In the genomic region with DNA sequence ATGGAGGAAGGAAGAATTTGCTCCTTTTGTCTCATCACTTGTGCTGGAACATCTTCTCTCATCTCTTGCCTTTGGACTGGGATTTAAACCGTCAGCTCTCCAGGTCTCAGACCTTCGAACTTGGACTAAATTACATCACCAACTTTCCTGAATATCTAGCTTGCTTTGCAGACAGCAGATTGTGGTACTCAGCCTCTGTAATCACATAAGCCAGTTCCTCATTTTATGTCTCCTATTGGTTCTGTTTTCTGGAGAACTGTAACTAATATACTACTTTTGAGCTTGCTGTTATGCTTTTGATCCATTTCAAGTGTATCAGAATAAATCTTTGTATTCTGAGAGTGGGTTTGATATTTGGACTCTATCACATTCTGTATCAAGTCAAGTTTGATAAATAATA, we compare ENCODE assay signal across 21 cellular contexts.
"Had no signal": no experiment of that assay in that cellular context is flagged by ENCODE, and none has a peak within 500 bp of the region (broad histone marks: within the 10 kb centered on the region; RNA-seq: fewer than 3 reads in every experiment).

No MANE protein-coding gene starts in this region.

- H3K36me3 ChIP-seq: left ventricle myocardium inferior, lower lobe of right lung, spleen, tibial nerve, upper lobe of right lung, vagina had no signal

- H3K27me3 ChIP-seq: spleen, testis, tibial nerve, upper lobe of right lung, vagina had no signal

- H3K4me3 ChIP-seq: left ventricle myocardium inferior, lower lobe of right lung, spleen, testis, tibial nerve, upper lobe of right lung, vagina had no signal

- H3K4me3 Mint-ChIP-seq: immature natural killer cell; memory B cell; mesothelial cell of epicardium; natural killer cell; neural crest cell; stimulated activated memory B cell treated with anti-CD40 and anti-IgM and Interleukin-4, amounts not matched to agents 10 μg/mL and 1 μg/mL and 100 μg/mL, for 72 hours; stimulated activated naive CD8-positive, alpha-beta T cell treated with anti-CD3 and anti-CD28 coated beads, Interleukin-15, amount 100 ng/mL, for 72 hours had no signal

- H3K27me3 Mint-ChIP-seq: memory B cell; stimulated activated memory B cell treated with anti-CD40 and anti-IgM and Interleukin-4, amounts not matched to agents 10 μg/mL and 1 μg/mL and 100 μg/mL, for 72 hours; stimulated activated naive CD8-positive, alpha-beta T cell treated with anti-CD3 and anti-CD28 coated beads, Interleukin-15, amount 100 ng/mL, for 72 hours had no signal

- H3K4me1 Mint-ChIP-seq: immature natural killer cell; memory B cell; natural killer cell; neural crest cell; stimulated activated memory B cell treated with anti-CD40 and anti-IgM and Interleukin-4, amounts not matched to agents 10 μg/mL and 1 μg/mL and 100 μg/mL, for 72 hours; stimulated activated naive CD8-positive, alpha-beta T cell treated with anti-CD3 and anti-CD28 coated beads, Interleukin-15, amount 100 ng/mL, for 72 hours had no signal

- H3K9me3 Mint-ChIP-seq: mesothelial cell of epicardium; neural crest cell; stimulated activated memory B cell treated with anti-CD40 and anti-IgM and Interleukin-4, amounts not matched to agents 10 μg/mL and 1 μg/mL and 100 μg/mL, for 72 hours had no signal

- H3K36me3 Mint-ChIP-seq: immature natural killer cell; memory B cell; mesothelial cell of epicardium; natural killer cell; stimulated activated memory B cell treated with anti-CD40 and anti-IgM and Interleukin-4, amounts not matched to agents 10 μg/mL and 1 μg/mL and 100 μg/mL, for 72 hours had no signal

- H3K27ac Mint-ChIP-seq: immature natural killer cell; memory B cell; mesothelial cell of epicardium; natural killer cell; stimulated activated memory B cell treated with anti-CD40 and anti-IgM and Interleukin-4, amounts not matched to agents 10 μg/mL and 1 μg/mL and 100 μg/mL, for 72 hours; stimulated activated naive CD8-positive, alpha-beta T cell treated with anti-CD3 and anti-CD28 coated beads, Interleukin-15, amount 100 ng/mL, for 72 hours had no signal

- DNase-seq: effector memory CD4-positive, alpha-beta T cell; immature natural killer cell; left cardiac atrium; left ventricle myocardium inferior; lower lobe of right lung; natural killer cell; posterior cingulate gyrus; spleen; stimulated activated CD4-positive, alpha-beta T cell treated with anti-CD3 and anti-CD28 coated beads, Interleukin-15, amount 100 ng/mL, for 24 hours; stimulated activated CD4-positive, alpha-beta T cell treated with anti-CD3 and anti-CD28 coated beads, Interleukin-1b, Interleukin-23, amount 100 ng/mL, for 48 hours; stimulated activated CD4-positive, alpha-beta T cell treated with anti-CD3 and anti-CD28 coated beads, Interleukin-4, amount 100 ng/mL, for 24 hours; stimulated activated naive CD8-positive, alpha-beta T cell treated with anti-CD3 and anti-CD28 coated beads, Interleukin-15, amount 100 ng/mL, for 72 hours; testis; upper lobe of right lung had no signal

- ATAC-seq: esophagus mucosa; left cardiac atrium; lower lobe of right lung; natural killer cell; stimulated activated memory B cell treated with anti-CD40 and anti-IgM and Interleukin-4, amounts not matched to agents 10 μg/mL and 1 μg/mL and 100 μg/mL, for 72 hours; stimulated activated naive CD8-positive, alpha-beta T cell treated with anti-CD3 and anti-CD28 coated beads, Interleukin-15, amount 100 ng/mL, for 72 hours; upper lobe of right lung had no signal
